In the genomic region with DNA sequence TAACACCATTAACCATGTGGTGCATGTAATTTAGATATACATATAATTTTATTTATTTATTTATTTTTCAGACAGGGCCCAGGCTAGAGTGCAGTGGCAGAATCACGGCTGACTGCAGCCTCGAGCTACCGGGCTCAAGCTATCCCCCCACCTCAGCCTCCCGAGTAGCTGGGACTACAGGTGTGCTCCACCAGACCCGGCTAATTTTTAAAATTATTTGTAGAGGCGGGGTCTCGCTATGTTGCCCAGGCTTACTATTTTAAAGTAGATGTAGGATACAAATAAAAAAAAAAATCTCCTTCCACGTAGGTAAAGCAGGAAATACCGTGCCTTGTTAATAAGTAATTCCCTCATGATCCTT, we compare ENCODE assay signal across 8 cellular contexts.
DNase-seq lines count a peak whose midpoint lies in the region; ATAC-seq and TF ChIP-seq lines count a peak whose summit lies in the region.

No MANE protein-coding gene starts in this region.

- TF ChIP-seq CTCF in GM06990 (IDR thresholded peaks at IDR 0.05; ENCODE audit: insufficient read depth, low read length, poor library complexity, severe bottlenecking) (no peak), SU-DHL-6 (IDR thresholded peaks at IDR 0.05; ENCODE audit: insufficient read depth, low read length, poor library complexity, severe bottlenecking) (no peak), fibroblast of mammary gland (conservative IDR thresholded peaks at IDR 0.05; ENCODE audit: control insufficient read depth, insufficient read depth, low read depth, low read length) (no peak), retinal pigment epithelial cell (conservative IDR thresholded peaks at IDR 0.05; ENCODE audit: low read depth, low read length) (no peak)

- DNase-seq in GM06990 (ENCODE audit: extremely low read depth, insufficient read length) (no peak), fibroblast of mammary gland (ENCODE audit: low read depth) (no peak), retinal pigment epithelial cell (ENCODE audit: low read depth) (no peak), NCI-H1930 (lab: John Stamatoyannopoulos, UW) (no peak)
- DNase-seq in stimulated activated naive CD4-positive, alpha-beta T cell (lab: John Stamatoyannopoulos, UW): no peak

- peak overlapping the region; percentile 87 for H2AFZ ChIP-seq in SU-DHL-6 (ENCODE audit: low read depth, low read length, severe bottlenecking)

- H3K27me3 ChIP-seq in GM06990 (replicated peaks; ENCODE audit: control insufficient read depth, insufficient read depth, low read length): no peaks in the 10 kb centered on the region
- no peaks in the 10 kb centered on the region for H3K27me3 ChIP-seq in SU-DHL-6 (ENCODE audit: low read length)

- H3F3A ChIP-seq in SU-DHL-6 (ENCODE audit: insufficient read depth): 0 out of 2 replicates have a peak, but pooled peaks cover 4% of the 10 kb centered on the region

- no peaks in the 10 kb centered on the region for H3K36me3 ChIP-seq in GM06990 (ENCODE audit: control insufficient read depth, insufficient read depth, low read length)
- no peaks in the 10 kb centered on the region for H3K36me3 ChIP-seq in SU-DHL-6 (ENCODE audit: low read length)

- H3K27ac ChIP-seq in SU-DHL-6 (ENCODE audit: low read depth, low read length): no peak overlapping the region

- no peak for ATAC-seq in GM18519 (IDR thresholded peaks at IDR 0.05; ENCODE audit: low FRiP score, unreplicated experiment)
- ATAC-seq in HG03097 (IDR thresholded peaks at IDR 0.05; ENCODE audit: low FRiP score, unreplicated experiment): no peak

- H3K9me2 ChIP-seq in SU-DHL-6 (replicated peaks; ENCODE audit: insufficient read depth, low read length): no peaks in the 10 kb centered on the region

- peak overlapping the region; percentile 73 for H3K4me2 ChIP-seq in SU-DHL-6 (ENCODE audit: low read depth, low read length, poor library complexity, severe bottlenecking)

- no peaks in the 10 kb centered on the region for H3K9me3 ChIP-seq in SU-DHL-6 (ENCODE audit: insufficient read depth, low read length)

- H4K20me1 ChIP-seq in SU-DHL-6 (ENCODE audit: low read depth, low read length): no peaks in the 10 kb centered on the region

- peak overlapping the region; percentile 37 for H3K4me3 ChIP-seq in GM06990 (replicated peaks; ENCODE audit: low read depth, low read length)
- H3K4me3 ChIP-seq in SU-DHL-6 (ENCODE audit: insufficient read depth, low read length, poor library complexity, severe bottlenecking): peak overlapping the region; percentile 91
- peak overlapping the region; percentile 19 for H3K4me3 ChIP-seq in fibroblast of mammary gland (ENCODE audit: control insufficient read depth, low read depth, low read length)
- H3K4me3 ChIP-seq in retinal pigment epithelial cell (ENCODE audit: low read length): peak overlapping the region; percentile 30

- H3K79me2 ChIP-seq in SU-DHL-6 (ENCODE audit: insufficient read depth, low read length): no peaks in the 10 kb centered on the region

- no peak overlapping the region for H3K9ac ChIP-seq in SU-DHL-6 (ENCODE audit: low read length)

Comparison
In these comparisons a context has a peak if more than half of its experiments do, and no peak if none do; other contexts are left out.
1. H3K4me3 ChIP-seq: peak in every context shown above with its lines; median percentile 91 in SU-DHL-6; 37 in GM06990; 30 in retinal pigment epithelial cell; 19 in fibroblast of mammary gland.